ENCODE assay signal across 13 cellular contexts in genomic region chr9:97811534-97812246, GRCh38. TPM values are rescaled to one million over a fixed set of nuclear protein-coding genes. Genes with fewer than 3 reads are reported as not detected.
A peak's percentile ranks its signal among the peaks of the same experiment; 100 is the strongest.
DNase-seq lines count a peak whose midpoint lies in the region; ATAC-seq, FAIRE-seq and TF ChIP-seq lines count a peak whose summit lies in the region.
"Had no signal": no experiment of that assay in that cellular context is flagged by ENCODE, and none has a peak within 500 bp of the region (broad histone marks: within the 10 kb centered on the region; RNA-seq: fewer than 3 reads in every experiment).

No MANE protein-coding gene starts in this region.

- no peak overlapping the region for H3K4me3 ChIP-seq in epithelial cell of esophagus (ENCODE audit: low read length)
- no peak overlapping the region for H3K4me3 ChIP-seq in thyroid gland (replicated peaks in 1 of 3)

- H3K9me3 Mint-ChIP-seq in activated CD4-positive, alpha-beta T cell treated with anti-CD3 and anti-CD28 coated beads, Interleukin-2, amount 10 ng/mL, durations not matched to agents 24 days and 14 days = no peaks in the 10 kb centered on the region
- H3K9me3 Mint-ChIP-seq: activated CD8-positive, alpha-beta T cell treated with anti-CD3 and anti-CD28 coated beads for 36 hours; activated naive CD4-positive, alpha-beta T cell treated with anti-CD3 and anti-CD28 coated beads, Interleukin-2, amount 50 U/mL, for 72 hours had no signal

- WGBS in thyroid gland, 2 donors = 63 to 72% methylated on average over 7 of the region's 7 CpGs

- no peaks in the 10 kb centered on the region for H3K9me3 ChIP-seq in thyroid gland

- H3K27me3 ChIP-seq in thyroid gland = no peaks in the 10 kb centered on the region

- FAIRE-seq in RCC 7860 (lab: Jason Lieb, UNC) (peak; percentile 92), GM12891 (lab: Jason Lieb, UNC) (no peak)

- H3K27me3 Mint-ChIP-seq in activated CD4-positive, alpha-beta T cell treated with anti-CD3 and anti-CD28 coated beads, Interleukin-2, amount 10 ng/mL, durations not matched to agents 24 days and 14 days = peaks cover 19% of the 10 kb centered on the region

- H3K36me3 ChIP-seq in thyroid gland = no peaks in the 10 kb centered on the region

- no peak overlapping the region for H3K27ac Mint-ChIP-seq in activated CD4-positive, alpha-beta T cell treated with anti-CD3 and anti-CD28 coated beads, Interleukin-2, amount 10 ng/mL, durations not matched to agents 24 days and 14 days
- H3K27ac Mint-ChIP-seq: activated CD8-positive, alpha-beta T cell treated with anti-CD3 and anti-CD28 coated beads for 36 hours; activated naive CD4-positive, alpha-beta T cell treated with anti-CD3 and anti-CD28 coated beads, Interleukin-2, amount 50 U/mL, for 72 hours had no signal

- H3K4me1 ChIP-seq in thyroid gland = peaks cover 5 to 9% of the 10 kb centered on the region in 2 donors

- H3K27ac ChIP-seq in thyroid gland = peak overlapping the region; percentile 31 to 51 (median 38)

- H3K36me3 Mint-ChIP-seq in activated CD4-positive, alpha-beta T cell treated with anti-CD3 and anti-CD28 coated beads, Interleukin-2, amount 10 ng/mL, durations not matched to agents 24 days and 14 days (ENCODE audit: low read depth) = no peaks in the 10 kb centered on the region
- H3K36me3 Mint-ChIP-seq: activated naive CD4-positive, alpha-beta T cell treated with anti-CD3 and anti-CD28 coated beads, Interleukin-2, amount 50 U/mL, for 72 hours had no signal

- peak; percentile 44 for DNase-seq in activated CD4-positive, alpha-beta T cell treated with anti-CD3 and anti-CD28 coated beads, Interleukin-2, amount 10 ng/mL, durations not matched to agents 24 days and 14 days
- DNase-seq in activated CD4-positive, alpha-beta T cell treated with anti-CD3 and anti-CD28 coated beads, Interleukin-2, amount 50 U/mL, for 48 hours = no peak
- DNase-seq in RCC 7860 (ENCODE audit: low spot score) (peak; percentile 81), epithelial cell of esophagus (ENCODE audit: low read depth) (peak; percentile 62), thyroid gland (peak; percentile 54 to 63), GM12891 (ENCODE audit: insufficient read length, low spot score) (no peak)
- DNase-seq in stimulated activated CD4-positive, alpha-beta T cell treated with anti-CD3 and anti-CD28 coated beads, Interleukin-12 subunit alpha, Interleukin-12 subunit beta, amount 100 ng/mL, for 4 hours = no peak
- DNase-seq: activated CD8-positive, alpha-beta T cell treated with anti-CD3 and anti-CD28 coated beads for 36 hours; NCI-H187 had no signal

- no peak overlapping the region for H3K4me3 Mint-ChIP-seq in activated CD4-positive, alpha-beta T cell treated with anti-CD3 and anti-CD28 coated beads, Interleukin-2, amount 10 ng/mL, durations not matched to agents 24 days and 14 days
- H3K4me3 Mint-ChIP-seq: activated CD8-positive, alpha-beta T cell treated with anti-CD3 and anti-CD28 coated beads for 36 hours had no signal

- intact Hi-C loops in activated CD4-positive, alpha-beta T cell treated with anti-CD3 and anti-CD28 coated beads, Interleukin-2, amount 10 ng/mL, durations not matched to agents 24 days and 14 days (cut with micrococcal nuclease) = no loop called here
- intact Hi-C loops in thyroid gland (cut with DNase I) = no loop called here

- no peaks in the 10 kb centered on the region for H3K4me1 Mint-ChIP-seq in activated CD4-positive, alpha-beta T cell treated with anti-CD3 and anti-CD28 coated beads, Interleukin-2, amount 10 ng/mL, durations not matched to agents 24 days and 14 days

- ATAC-seq in HG03432 (IDR thresholded peaks at IDR 0.05; ENCODE audit: unreplicated experiment) = no peak
- ATAC-seq: activated CD8-positive, alpha-beta T cell treated with anti-CD3 and anti-CD28 coated beads for 36 hours; sciatic nerve had no signal

- TF ChIP-seq CTCF in epithelial cell of esophagus (IDR thresholded peaks at IDR 0.05; ENCODE audit: insufficient read depth, low read depth, low read length, missing control alignments) (no peak), thyroid gland (IDR thresholded peaks at IDR 0.05) (no peak)

- TF ChIP-seq POLR2A in thyroid gland (IDR thresholded peaks at IDR 0.05) = no peak
- no peak for TF ChIP-seq POLR2A in GM12891 (IDR thresholded peaks at IDR 0.05; ENCODE audit: low read depth, low read length)

TF ChIP-seq in GM12891, 5 proteins besides CTCF, POLR2A, EP300 and RAD21:
- TF ChIP-seq POU2F2 (IDR thresholded peaks at IDR 0.05; ENCODE audit: low read depth, low read length) = no peak
- no peak for TF ChIP-seq POLR2AphosphoS5 (IDR thresholded peaks at IDR 0.05; ENCODE audit: low read depth, low read length)

RNA-seq across cellular contexts. Expression of gene FOXE1, which starts 41.3 kb away (rescaled TPM):
- total RNA-seq in activated CD4-positive, alpha-beta T cell treated with anti-CD3 and anti-CD28 coated beads, Interleukin-2, amount 10 ng/mL, durations not matched to agents 24 days and 14 days = not detected in 2 replicates
- 100 to 1,000 TPM; 405 to 748 (median 454) TPM for total RNA-seq in thyroid gland
- not detected for polyA plus RNA-seq in GM12891 (2012; ENCODE audit: low read depth, missing spikeins)
- total RNA-seq: sciatic nerve; T-helper 1 cell treated with Interleukin-12 subunit alpha and Interleukin-12 subunit beta and Interleukin-4 antibody, amounts not matched to agents 30 ng/mL and 1 ng/mL, for 36 hours had no signal

Comparison
In these comparisons a context has a peak if more than half of its experiments do, and no peak if none do; other contexts are left out.
1. DNase-seq: peak in activated CD4-positive, alpha-beta T cell treated with anti-CD3 and anti-CD28 coated beads, Interleukin-2, amount 10 ng/mL, durations not matched to agents 24 days and 14 days (single experiment), RCC 7860 (single experiment), epithelial cell of esophagus (single experiment) and thyroid gland (2 of 2); none in activated CD4-positive, alpha-beta T cell treated with anti-CD3 and anti-CD28 coated beads, Interleukin-2, amount 50 U/mL, for 48 hours (0 of 2), stimulated activated CD4-positive, alpha-beta T cell treated with anti-CD3 and anti-CD28 coated beads, Interleukin-12 subunit alpha, Interleukin-12 subunit beta, amount 100 ng/mL, for 4 hours (single experiment) and GM12891 (single experiment).
2. RNA of gene FOXE1, which starts 41.3 kb away (total RNA-seq): 405 to 748 TPM in thyroid gland; not detected in activated CD4-positive, alpha-beta T cell treated with anti-CD3 and anti-CD28 coated beads, Interleukin-2, amount 10 ng/mL, durations not matched to agents 24 days and 14 days; every median in the first group is over 100 times any median in the second.